9 cellular contexts compared by ENCODE assay signal in the genomic region with DNA sequence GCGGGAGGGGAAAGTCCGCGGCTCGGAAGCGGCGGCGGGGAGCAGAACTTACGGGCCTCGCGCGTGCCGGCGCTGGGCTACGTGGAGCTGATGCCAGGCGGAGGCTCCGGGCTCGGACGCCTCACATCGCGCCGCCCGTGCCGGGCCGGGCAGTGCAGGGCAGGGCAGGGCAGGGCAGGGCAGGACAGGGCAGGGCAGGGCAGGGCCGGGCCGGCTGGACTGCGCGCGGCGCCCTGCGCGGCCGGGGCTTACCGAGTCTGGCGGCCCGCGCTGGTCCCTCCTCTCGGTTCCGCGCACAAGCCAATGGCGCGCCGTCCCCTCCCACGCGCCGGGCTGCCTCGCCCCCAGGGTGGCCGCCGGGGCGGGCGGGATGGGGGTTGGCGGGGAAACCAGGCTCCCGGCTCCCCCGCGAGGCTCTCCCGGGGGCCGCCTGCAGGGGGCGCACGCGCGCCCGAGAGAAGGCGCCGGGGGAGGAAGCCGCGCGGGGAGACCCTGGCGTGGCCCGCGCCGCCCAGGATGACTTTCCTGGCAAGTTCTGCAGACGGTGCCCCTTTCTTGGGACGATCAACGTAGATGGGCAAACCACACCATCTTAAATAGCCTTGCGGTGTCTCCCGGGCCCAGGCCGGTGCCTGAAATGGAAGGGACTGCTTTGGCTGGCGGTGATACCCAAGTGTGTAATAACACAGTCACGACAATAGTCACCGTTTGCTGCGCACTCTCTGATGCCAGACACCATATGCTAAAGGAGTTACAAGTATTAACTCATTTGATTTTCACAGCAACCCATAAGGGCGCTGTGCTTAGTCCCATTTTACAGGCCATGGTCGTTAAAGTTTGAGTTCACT. TPM values are rescaled to one million over a fixed set of nuclear protein-coding genes. Genes with fewer than 3 reads are reported as not detected.
DNase-seq lines count a peak whose midpoint lies in the region; ATAC-seq, FAIRE-seq and TF ChIP-seq lines count a peak whose summit lies in the region.
"Had no signal": no experiment of that assay in that cellular context is flagged by ENCODE, and none has a peak within 500 bp of the region (broad histone marks: within the 10 kb centered on the region; RNA-seq: fewer than 3 reads in every experiment).

A gene with protein sequence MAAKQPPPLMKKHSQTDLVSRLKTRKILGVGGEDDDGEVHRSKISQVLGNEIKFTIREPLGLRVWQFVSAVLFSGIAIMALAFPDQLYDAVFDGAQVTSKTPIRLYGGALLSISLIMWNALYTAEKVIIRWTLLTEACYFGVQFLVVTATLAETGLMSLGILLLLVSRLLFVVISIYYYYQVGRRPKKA (minus strand): TSS at position 259 of the 848 bp plus-strand sequence. CDS start 12,548 bp downstream, outside the sequence.

- FAIRE-seq in kidney (lab: Jason Lieb, UNC), result no peak
- FAIRE-seq: TTC549 had no signal

- CTCF ChIA-PET in activated B cell treated with CpG ODN at 0.5 μM for 24 hours (lab: Charles Lee), result interaction anchor here (0.9 to 1.7 kb wide), 6 partner anchors 10 to 154 kb away, joined by 3 to 6 read pairs (median 4); no protein-coding TSS in a partner anchor

- no peaks in the 10 kb centered on the region for H3K9me3 ChIP-seq in kidney (ENCODE audit: control insufficient read depth in 1 of 2, low read length in 2 of 2)

- peak; percentile 92 for DNase-seq in D341Med (ENCODE audit: low spot score)
- DNase-seq in LNCaP clone FGC (ENCODE audit: low read depth), result no peak
- DNase-seq in activated B cell treated with CpG ODN at 0.5 μM for 24 hours, result peak; percentile 74
- peak; percentile 45 for DNase-seq in central memory CD4-positive, alpha-beta T cell
- peak; percentile 93 for DNase-seq in kidney
- peak; percentile 35 to 42 for DNase-seq in stimulated activated CD4-positive, alpha-beta T cell treated with anti-CD3 and anti-CD28 coated beads, Interleukin-1b, Interleukin-23, amount 100 ng/mL, for 1 hour (ENCODE audit: low read depth in 2 of 2)

- no peaks in the 10 kb centered on the region for H3K27me3 Mint-ChIP-seq in activated B cell treated with CpG ODN at 0.5 μM for 24 hours

- H3K36me3 Mint-ChIP-seq in activated B cell treated with CpG ODN at 0.5 μM for 24 hours (ENCODE audit: low read depth), result peaks cover 17% of the 10 kb centered on the region

- intact Hi-C loops in activated B cell treated with CpG ODN at 0.5 μM for 24 hours (cut with micrococcal nuclease) (loop anchor here (1.0 kb wide), 1 partner anchor 78 kb away; no protein-coding TSS in a partner anchor), kidney (cut with DNase I) (no loop called here)

- H3K4me1 Mint-ChIP-seq in activated B cell treated with CpG ODN at 0.5 μM for 24 hours, result peaks cover 60% of the 10 kb centered on the region

- peak within 1 kb of the TSS; percentile 87 for H3K27ac Mint-ChIP-seq in activated B cell treated with CpG ODN at 0.5 μM for 24 hours

- H3K9me3 Mint-ChIP-seq in activated B cell treated with CpG ODN at 0.5 μM for 24 hours, result no peaks in the 10 kb centered on the region

- H3K4me1 ChIP-seq in kidney (ENCODE audit: control insufficient read depth in 1 of 2, insufficient read depth in 1 of 2, low read depth in 1 of 2, low read length in 2 of 2), result peaks cover 3 to 11% of the 10 kb centered on the region in 2 donors

- ATAC-seq in activated B cell treated with CpG ODN at 0.5 μM for 24 hours (ENCODE audit: low read depth) (peak; percentile 76), HG03025 (IDR thresholded peaks at IDR 0.05; ENCODE audit: low FRiP score, unreplicated experiment) (no peak), GM18502 (IDR thresholded peaks at IDR 0.05; ENCODE audit: poor library complexity, unreplicated experiment) (no peak)

- H3K4me3 ChIP-seq in LNCaP clone FGC (ENCODE audit: low read depth, low read length), result peak within 1 kb of the TSS; percentile 81
- peak within 1 kb of the TSS; percentile 42 to 65 for H3K4me3 ChIP-seq in kidney (ENCODE audit: low read length in 2 of 2)

- POLR2A ChIA-PET in activated B cell treated with CpG ODN at 0.5 μM for 24 hours (lab: Charles Lee), result interaction anchor here (1.0 to 2.1 kb wide), 12 partner anchors 10 to 350 kb away, joined by 3 to 20 read pairs (median 7); no protein-coding TSS in a partner anchor

- H3K9ac ChIP-seq in kidney (ENCODE audit: low read length in 2 of 2), result peak within 1 kb of the TSS in 1 of 2 donors; percentile 65

- no peaks in the 10 kb centered on the region for H3K36me3 ChIP-seq in kidney (ENCODE audit: control insufficient read depth in 1 of 2, insufficient read depth in 2 of 2, low read length in 2 of 2)

- TF ChIP-seq CTCF in LNCaP clone FGC (IDR thresholded peaks at IDR 0.05; ENCODE audit: control insufficient read depth, extremely low read depth, insufficient read depth), result peak; percentile 57
- peak; percentile 44 for TF ChIP-seq CTCF in activated B cell treated with CpG ODN at 0.5 μM for 24 hours (IDR thresholded peaks at IDR 0.05)
- TF ChIP-seq CTCF in kidney (IDR thresholded peaks at IDR 0.05; ENCODE audit: borderline replicate concordance, extremely low read depth, insufficient read depth), result peak; percentile 43

- H3K4me3 Mint-ChIP-seq in activated B cell treated with CpG ODN at 0.5 μM for 24 hours, result peak within 1 kb of the TSS; percentile 91

- H3K27ac ChIP-seq in kidney (ENCODE audit: low read depth in 2 of 2, low read length in 2 of 2), result peak within 1 kb of the TSS; percentile 51 to 72

RNA-seq across cellular contexts. Expression of the gene that starts here (rescaled TPM):
- total RNA-seq in activated B cell treated with CpG ODN at 0.5 μM for 24 hours (145 and 175 TPM in 2 replicates), kidney (35.3 TPM)
- polyA plus RNA-seq in kidney (ENCODE audit: insufficient read depth, low read depth, low replicate concordance), result 25.7 TPM
